6 cellular contexts compared by ENCODE assay signal in the genomic region with DNA sequence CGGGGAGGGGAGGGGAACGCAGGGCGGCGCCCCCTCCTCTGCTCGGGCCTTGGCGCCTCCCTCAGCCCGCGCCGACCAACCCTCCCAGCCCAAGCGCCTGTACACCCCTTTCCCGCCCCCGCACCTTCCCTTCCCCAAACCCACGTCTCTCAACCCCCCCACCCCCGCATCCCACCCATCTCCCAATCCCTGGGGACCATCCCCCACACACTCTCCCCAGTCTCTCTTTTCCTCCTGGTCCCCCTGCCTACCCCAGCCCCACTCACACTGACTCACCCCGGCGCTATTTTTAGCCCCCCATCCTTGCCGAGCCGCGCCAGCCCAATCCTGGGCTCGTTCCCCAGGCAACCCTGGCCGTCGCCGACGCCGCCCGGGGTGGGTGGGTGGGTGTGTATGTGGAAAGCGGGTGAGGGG. TPM values are rescaled to one million over a fixed set of nuclear protein-coding genes. Genes with fewer than 3 reads are reported as not detected.
DNase-seq lines count a peak whose midpoint lies in the region; ATAC-seq and TF ChIP-seq lines count a peak whose summit lies in the region.

No MANE protein-coding gene starts in this region.

- no peaks in the 10 kb centered on the region for H3K36me3 Mint-ChIP-seq in WTC11

- POLR2A ChIA-PET in WTC11 (lab: Charles Lee) = interaction anchor here (0.8 kb wide), 1 partner anchor 25 kb away, joined by 6 read pairs; no protein-coding TSS in a partner anchor

- CTCF ChIA-PET in WTC11 (lab: Charles Lee) = interaction anchor here (1.3 to 7.5 kb wide), 8 partner anchors 13 to 116 kb away, joined by 4 to 239 read pairs (median 14); a partner anchor contains a TSS

- H3K4me1 ChIP-seq in GM23248 (ENCODE audit: insufficient read depth) (peaks cover 70% of the 10 kb centered on the region), liver (ENCODE audit: control insufficient read depth in 4 of 4, insufficient read depth in 4 of 4, low read length in 3 of 4) (peaks cover 18 to 72% (median 52%) of the 10 kb centered on the region in 4 donors)

- H4K20me1 ChIP-seq in GM23248 (ENCODE audit: insufficient read depth) = no peaks in the 10 kb centered on the region

- H3K9me3 Mint-ChIP-seq in WTC11 = no peaks in the 10 kb centered on the region

- no peaks in the 10 kb centered on the region for H3K27me3 Mint-ChIP-seq in WTC11 (ENCODE audit: low read depth)

- H3K79me2 ChIP-seq in GM23248 (ENCODE audit: insufficient read depth) = peaks cover 64% of the 10 kb centered on the region

- H3K9me3 ChIP-seq in GM23248 (ENCODE audit: low read depth) (no peaks in the 10 kb centered on the region), liver (ENCODE audit: control insufficient read depth in 4 of 4, low read length in 3 of 4) (no peaks in the 10 kb centered on the region)

- peaks cover 26% of the 10 kb centered on the region for H3F3A ChIP-seq in GM23248 (ENCODE audit: insufficient read depth)

- H3K4me3 ChIP-seq in GM23248 = peak overlapping the region; percentile 81
- peak overlapping the region in 2 of 3 donors; percentile 74 to 76 for H3K4me3 ChIP-seq in liver (ENCODE audit: low read depth in 1 of 3, low read length in 3 of 3)

- 1% methylated on average over 27 of the region's 27 CpGs; no CpG with 5 or more reads in 1 of the 2 experiments for WGBS in GM23248 (ENCODE audit: low coverage in 1 of 2, low lambda C conversion rate in 2 of 2, missing lambda C conversion rate in 2 of 2), 2 experiments
- WGBS in liver = 10% methylated on average over 27 of the region's 27 CpGs

- H3K27ac ChIP-seq in GM23248 (peak overlapping the region; percentile 87), liver (ENCODE audit: low read depth in 1 of 2, low read length in 2 of 2) (peak overlapping the region; percentile 72 to 87)

- H3K9ac ChIP-seq in GM23248 (peak overlapping the region; percentile 80), liver (ENCODE audit: low read depth in 1 of 2, low read length in 2 of 2) (peak overlapping the region in 1 of 2 donors; percentile 32)

- in situ Hi-C loops in GM23248 (cut with MboI) = no loop called here

- no peak for TF ChIP-seq RAD21 in liver (IDR thresholded peaks at IDR 0.05)

- no peaks in the 10 kb centered on the region for H3K9me2 ChIP-seq in GM23248 (ENCODE audit: insufficient read depth)

- no peak overlapping the region for H2AFZ ChIP-seq in GM23248

- DNase-seq in GM23248 = peak; percentile 77
- no peak for DNase-seq in WTC11 (ENCODE audit: low spot score)
- DNase-seq in kidney glomerular epithelial cell (lab: John Stamatoyannopoulos, UW) = no peak
- no peak for DNase-seq in globus pallidus (ENCODE audit: low spot score)

- ATAC-seq in WTC11 = no peak
- no peak for ATAC-seq in HG02588 (IDR thresholded peaks at IDR 0.05; ENCODE audit: unreplicated experiment)

- H3K4me1 Mint-ChIP-seq in WTC11 = peaks cover 32% of the 10 kb centered on the region

- H3K36me3 ChIP-seq in GM23248 (ENCODE audit: low read depth) = no peaks in the 10 kb centered on the region
- peaks cover 0 to 3% (median 0%) of the 10 kb centered on the region in 4 donors for H3K36me3 ChIP-seq in liver (ENCODE audit: control insufficient read depth in 4 of 4, insufficient read depth in 3 of 4, low read depth in 1 of 4, low read length in 3 of 4)

- H3K4me2 ChIP-seq in GM23248 (ENCODE audit: unreplicated experiment) = peak overlapping the region; percentile 86

- H3K27ac Mint-ChIP-seq in WTC11 = no peak overlapping the region

- peak overlapping the region; percentile 75 for H3K4me3 Mint-ChIP-seq in WTC11

- TF ChIP-seq CTCF in WTC11 (IDR thresholded peaks at IDR 0.05) (no peak), liver (IDR thresholded peaks at IDR 0.05; ENCODE audit: low read depth, low read length, missing input control) (no peak)

- H3K27me3 ChIP-seq in GM23248 (replicated peaks; ENCODE audit: insufficient read depth) (no peaks in the 10 kb centered on the region), liver (ENCODE audit: control insufficient read depth in 4 of 4, insufficient read depth in 4 of 4, low read length in 3 of 4) (no peaks in the 10 kb centered on the region)

TF ChIP-seq in WTC11, 78 proteins besides CTCF, POLR2A, EP300 and RAD21 (continues in another document):
- TF ChIP-seq NR2C2 (CRISPR knock-in tag; IDR thresholded peaks at IDR 0.05) = no peak
- no peak for TF ChIP-seq FOXP1 (CRISPR knock-in tag; IDR thresholded peaks at IDR 0.05; ENCODE audit: borderline replicate concordance)
- no peak for TF ChIP-seq SP1 (CRISPR knock-in tag; conservative IDR thresholded peaks at IDR 0.05)
- TF ChIP-seq JAZF1 (CRISPR knock-in tag; IDR thresholded peaks at IDR 0.05) = no peak

TF ChIP-seq in liver, 16 proteins besides CTCF, POLR2A, EP300 and RAD21:
- TF ChIP-seq, protein P1, sequence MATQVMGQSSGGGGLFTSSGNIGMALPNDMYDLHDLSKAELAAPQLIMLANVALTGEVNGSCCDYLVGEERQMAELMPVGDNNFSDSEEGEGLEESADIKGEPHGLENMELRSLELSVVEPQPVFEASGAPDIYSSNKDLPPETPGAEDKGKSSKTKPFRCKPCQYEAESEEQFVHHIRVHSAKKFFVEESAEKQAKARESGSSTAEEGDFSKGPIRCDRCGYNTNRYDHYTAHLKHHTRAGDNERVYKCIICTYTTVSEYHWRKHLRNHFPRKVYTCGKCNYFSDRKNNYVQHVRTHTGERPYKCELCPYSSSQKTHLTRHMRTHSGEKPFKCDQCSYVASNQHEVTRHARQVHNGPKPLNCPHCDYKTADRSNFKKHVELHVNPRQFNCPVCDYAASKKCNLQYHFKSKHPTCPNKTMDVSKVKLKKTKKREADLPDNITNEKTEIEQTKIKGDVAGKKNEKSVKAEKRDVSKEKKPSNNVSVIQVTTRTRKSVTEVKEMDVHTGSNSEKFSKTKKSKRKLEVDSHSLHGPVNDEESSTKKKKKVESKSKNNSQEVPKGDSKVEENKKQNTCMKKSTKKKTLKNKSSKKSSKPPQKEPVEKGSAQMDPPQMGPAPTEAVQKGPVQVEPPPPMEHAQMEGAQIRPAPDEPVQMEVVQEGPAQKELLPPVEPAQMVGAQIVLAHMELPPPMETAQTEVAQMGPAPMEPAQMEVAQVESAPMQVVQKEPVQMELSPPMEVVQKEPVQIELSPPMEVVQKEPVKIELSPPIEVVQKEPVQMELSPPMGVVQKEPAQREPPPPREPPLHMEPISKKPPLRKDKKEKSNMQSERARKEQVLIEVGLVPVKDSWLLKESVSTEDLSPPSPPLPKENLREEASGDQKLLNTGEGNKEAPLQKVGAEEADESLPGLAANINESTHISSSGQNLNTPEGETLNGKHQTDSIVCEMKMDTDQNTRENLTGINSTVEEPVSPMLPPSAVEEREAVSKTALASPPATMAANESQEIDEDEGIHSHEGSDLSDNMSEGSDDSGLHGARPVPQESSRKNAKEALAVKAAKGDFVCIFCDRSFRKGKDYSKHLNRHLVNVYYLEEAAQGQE (IDR thresholded peaks at IDR 0.05) = no peak
- TF ChIP-seq TAF1 (conservative IDR thresholded peaks at IDR 0.05) = no peak

RNA-seq across cellular contexts. Expression of a gene that starts 11.7 kb away (rescaled TPM):
- 17.5 and 22.3 TPM in 2 replicates for total RNA-seq in GM23248 (2014; rRNA removed; shearing (Covaris generic))
- 7.8 and 8.3 TPM in 2 replicates for polyA plus RNA-seq in GM23248 (2016; fragmentation: Nextera tagmentation; extraction: Ambion mirVana)
- 53.0 to 58.5 TPM (median 55.8 TPM) in 3 replicates for total RNA-seq in WTC11 (2021)
- 10 to 100 TPM; 14.1 to 21.3 TPM for total RNA-seq in liver
- 10 to 100 TPM in 1 of 2 donors, 1 to 10 TPM in 1; 5.6 to 20.4 TPM for polyA plus RNA-seq in liver

RNA-seq across cellular contexts. Expression of a gene that starts 21.2 kb away (rescaled TPM):
- 1.1 TPM in 1 of 2 replicates, not detected in the other for total RNA-seq in GM23248 (2014; rRNA removed; shearing (Covaris generic))
- polyA plus RNA-seq in GM23248 (2016; fragmentation: Nextera tagmentation; extraction: Ambion mirVana) = 0.84 and 1.1 TPM in 2 replicates
- total RNA-seq in WTC11 (2021) = 3.6 to 5.0 TPM (median 3.7 TPM) in 3 replicates
- under 1 TPM in 1 of 2 donors, not detected in 1; 0.42 TPM for total RNA-seq in liver
- under 1 TPM; 0.27 to 0.43 TPM for polyA plus RNA-seq in liver

RNA-seq across cellular contexts. Expression of a gene that starts 21.7 kb away (rescaled TPM):
- total RNA-seq in GM23248 (2014; rRNA removed; shearing (Covaris generic)) = 22.5 and 26.0 TPM in 2 replicates
- polyA plus RNA-seq in GM23248 (2016; fragmentation: Nextera tagmentation; extraction: Ambion mirVana) = 19.4 and 22.1 TPM in 2 replicates
- total RNA-seq in WTC11 (2021) = 118 to 126 TPM (median 119 TPM) in 3 replicates
- 10 to 100 TPM in 1 of 2 donors, 1 to 10 TPM in 1; 2.7 to 35.8 TPM for total RNA-seq in liver
- 1 to 10 TPM; 6.4 to 6.7 TPM for polyA plus RNA-seq in liver

RNA-seq across cellular contexts. Expression of a gene that starts 25.8 kb away (rescaled TPM):
- 29.6 and 31.9 TPM in 2 replicates for total RNA-seq in GM23248 (2014; rRNA removed; shearing (Covaris generic))
- 21.2 and 24.7 TPM in 2 replicates for polyA plus RNA-seq in GM23248 (2016; fragmentation: Nextera tagmentation; extraction: Ambion mirVana)
- 65.4 to 67.6 TPM (median 65.9 TPM) in 3 replicates for total RNA-seq in WTC11 (2021)
- 10 to 100 TPM in 1 of 2 donors, 1 to 10 TPM in 1; 8.7 to 17.1 TPM for total RNA-seq in liver
- 10 to 100 TPM; 10.4 to 21.0 TPM for polyA plus RNA-seq in liver

RNA-seq across cellular contexts. Expression of a gene that starts 32.3 kb away (rescaled TPM):
- total RNA-seq in GM23248 (2014; rRNA removed; shearing (Covaris generic)) = not detected in 2 replicates
- polyA plus RNA-seq in GM23248 (2016; fragmentation: Nextera tagmentation; extraction: Ambion mirVana) (not detected in 2 replicates), liver (under 1 TPM in 1 of 2 donors, not detected in 1; 0.02 TPM)
- total RNA-seq in WTC11 (2021) (6.9 to 7.1 TPM (median 7.0 TPM) in 3 replicates), liver (under 1 TPM in 1 of 2 donors, not detected in 1; 0.08 TPM)
